Comparison of ENCODE assay signal across 17 cellular contexts in the genomic region with DNA sequence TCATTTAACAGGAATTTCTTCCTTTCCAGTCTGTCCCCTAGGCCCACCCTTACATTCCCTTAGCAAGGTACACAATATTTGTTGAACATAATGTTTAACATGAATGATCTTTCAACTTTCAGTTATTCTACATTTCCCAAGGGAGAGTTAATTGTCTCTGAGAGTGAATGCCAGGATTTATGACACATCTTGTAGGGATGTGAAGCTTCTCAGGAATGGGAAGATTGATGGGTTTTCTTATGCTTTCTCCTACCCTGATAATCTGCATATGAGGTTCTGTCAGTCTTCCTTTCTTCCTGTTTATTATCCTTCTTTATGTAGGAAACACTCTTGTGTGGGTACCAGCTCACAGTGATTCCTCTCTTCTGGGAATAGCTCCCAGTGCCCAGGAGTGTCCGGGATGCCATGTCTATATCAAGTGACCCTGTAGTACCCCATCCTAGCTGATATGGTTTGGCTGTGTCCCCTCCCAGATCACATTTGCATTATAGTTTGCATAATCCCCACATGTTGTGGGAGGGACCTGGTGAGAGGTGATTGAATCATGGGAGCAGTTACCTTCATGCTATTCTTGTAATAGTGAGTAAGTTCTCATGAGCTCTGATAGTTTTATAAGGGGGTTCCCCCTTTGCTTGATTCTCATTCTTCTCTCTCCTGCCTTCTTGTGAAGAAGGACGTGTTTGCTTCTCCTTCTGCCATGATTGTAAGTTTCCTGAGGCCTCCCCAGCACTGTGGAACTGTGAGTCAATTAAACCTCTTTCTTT. TPM values are rescaled to one million over a fixed set of nuclear protein-coding genes. Genes with fewer than 3 reads are reported as not detected.
DNase-seq lines count a peak whose midpoint lies in the region; ATAC-seq and TF ChIP-seq lines count a peak whose summit lies in the region.
"Had no signal": no experiment of that assay in that cellular context is flagged by ENCODE, and none has a peak within 500 bp of the region (broad histone marks: within the 10 kb centered on the region; RNA-seq: fewer than 3 reads in every experiment).

No MANE protein-coding gene starts in this region.

- BruUV-seq in MCF 10A (replicated peaks; lab: Mats Ljungman, UMichigan): no TSS peak

- POLR2A ChIA-PET in MCF 10A (lab: Yijun Ruan, JAX): no interaction called here

- H3K36me3 Mint-ChIP-seq in MCF 10A (ENCODE audit: insufficient read depth, unreplicated experiment): peaks cover 6% of the 10 kb centered on the region
- peaks cover 2% of the 10 kb centered on the region for H3K36me3 Mint-ChIP-seq in activated naive CD4-positive, alpha-beta T cell treated with anti-CD3 and anti-CD28 coated beads for 36 hours (ENCODE audit: low read depth)

- H3K27me3 Mint-ChIP-seq in MCF 10A (ENCODE audit: insufficient read depth, unreplicated experiment): peaks cover 9% of the 10 kb centered on the region
- H3K27me3 Mint-ChIP-seq in activated naive CD4-positive, alpha-beta T cell treated with anti-CD3 and anti-CD28 coated beads for 36 hours (ENCODE audit: low read depth): no peaks in the 10 kb centered on the region
- H3K27me3 Mint-ChIP-seq: naive thymus-derived CD8-positive, alpha-beta T cell had no signal

- TF ChIP-seq CTCF in MCF 10A (IDR thresholded peaks at IDR 0.05; ENCODE audit: unreplicated experiment) (no peak), breast epithelium (IDR thresholded peaks at IDR 0.05) (no peak), fibroblast of villous mesenchyme (IDR thresholded peaks at IDR 0.05; ENCODE audit: insufficient read depth, low read depth, low read length) (no peak)

- H3K27ac Mint-ChIP-seq in MCF 10A (ENCODE audit: low read depth, unreplicated experiment): no peak overlapping the region
- no peak overlapping the region for H3K27ac Mint-ChIP-seq in activated naive CD4-positive, alpha-beta T cell treated with anti-CD3 and anti-CD28 coated beads for 36 hours
- H3K27ac Mint-ChIP-seq: GM23338; naive thymus-derived CD8-positive, alpha-beta T cell had no signal

- H3K4me3 ChIP-seq in breast epithelium: no peak overlapping the region
- H3K4me3 ChIP-seq in fibroblast of villous mesenchyme (ENCODE audit: low read depth, low read length): no peak overlapping the region
- H3K4me3 ChIP-seq: GM23338, lower lobe of right lung, prostate gland, suprapubic skin had no signal

- peaks cover 2% of the 10 kb centered on the region for H3K9me3 Mint-ChIP-seq in MCF 10A (ENCODE audit: unreplicated experiment)
- H3K9me3 Mint-ChIP-seq in activated naive CD4-positive, alpha-beta T cell treated with anti-CD3 and anti-CD28 coated beads for 36 hours: peaks cover 13% of the 10 kb centered on the region
- H3K9me3 Mint-ChIP-seq: GM23338 had no signal

- peaks cover 6% of the 10 kb centered on the region for H3K4me1 Mint-ChIP-seq in MCF 10A (ENCODE audit: insufficient read depth, unreplicated experiment)
- H3K4me1 Mint-ChIP-seq in activated naive CD4-positive, alpha-beta T cell treated with anti-CD3 and anti-CD28 coated beads for 36 hours (ENCODE audit: low read depth): peaks cover 2% of the 10 kb centered on the region

- no peaks in the 10 kb centered on the region for H3K4me1 ChIP-seq in breast epithelium
- H3K4me1 ChIP-seq: lower lobe of right lung, prostate gland, suprapubic skin had no signal

- no peak for TF ChIP-seq POLR2A in breast epithelium (IDR thresholded peaks at IDR 0.05)

- no peak overlapping the region for H3K4me3 Mint-ChIP-seq in MCF 10A (ENCODE audit: unreplicated experiment)
- H3K4me3 Mint-ChIP-seq in activated naive CD4-positive, alpha-beta T cell treated with anti-CD3 and anti-CD28 coated beads for 36 hours: no peak overlapping the region
- H3K4me3 Mint-ChIP-seq: GM23338; naive thymus-derived CD8-positive, alpha-beta T cell had no signal

- no peaks in the 10 kb centered on the region for H3K9me3 ChIP-seq in breast epithelium
- H3K9me3 ChIP-seq: lower lobe of right lung, prostate gland, suprapubic skin had no signal

- DNase-seq in MCF 10A (ENCODE audit: unreplicated experiment) (peak; percentile 11), breast epithelium (ENCODE audit: low spot score in 2 of 2) (no peak), amniotic epithelial cell (ENCODE audit: low read depth) (peak; percentile 80), fibroblast of villous mesenchyme (ENCODE audit: low read depth) (peak; percentile 5), CD1c-positive myeloid dendritic cell (ENCODE audit: extremely low spot score) (no peak), NCI-H146 (lab: John Stamatoyannopoulos, UW) (no peak)
- no peak for DNase-seq in activated naive CD4-positive, alpha-beta T cell treated with anti-CD3 and anti-CD28 coated beads for 36 hours
- DNase-seq: amygdala; Calu3; foreskin melanocyte; lower lobe of right lung; naive thymus-derived CD8-positive, alpha-beta T cell; NCI-H2171 had no signal

- CTCF ChIA-PET in MCF 10A (lab: Yijun Ruan, JAX): interaction anchor here (0.6 to 1.4 kb wide), 2 partner anchors 66 to 163 kb away, joined by 4 read pairs; no protein-coding TSS in a partner anchor
- CTCF ChIA-PET in activated naive CD4-positive, alpha-beta T cell treated with anti-CD3 and anti-CD28 coated beads for 36 hours (lab: Charles Lee): interaction anchor here (0.5 to 0.7 kb wide), 2 partner anchors 14 to 87 kb away, joined by 3 to 5 read pairs; no protein-coding TSS in a partner anchor

- ATAC-seq in GM18517 (IDR thresholded peaks at IDR 0.05; ENCODE audit: unreplicated experiment): no peak
- ATAC-seq: GM23338; lower lobe of right lung; naive thymus-derived CD8-positive, alpha-beta T cell had no signal

- intact Hi-C loops in MCF 10A (cut with micrococcal nuclease) (no loop called here), breast epithelium (cut with DNase I; ENCODE audit: low total_unique reads) (no loop called here)
- intact Hi-C loops in activated naive CD4-positive, alpha-beta T cell treated with anti-CD3 and anti-CD28 coated beads for 36 hours (cut with micrococcal nuclease): no loop called here

- H3K27ac ChIP-seq in breast epithelium: no peak overlapping the region
- H3K27ac ChIP-seq: lower lobe of right lung, prostate gland, suprapubic skin had no signal

- H3K27me3 ChIP-seq in breast epithelium: no peaks in the 10 kb centered on the region

- H3K36me3 ChIP-seq in breast epithelium: no peaks in the 10 kb centered on the region
- H3K36me3 ChIP-seq: lower lobe of right lung, prostate gland, suprapubic skin had no signal

RNA-seq across cellular contexts. Expression of gene FYN, which starts 7.1 kb away (rescaled TPM):
- total RNA-seq in MCF 10A (2022): 37.8 and 53.7 TPM in 2 replicates
- total RNA-seq in breast epithelium: 100 to 1,000 TPM in 2 of 3 donors, 10 to 100 TPM in 1; 44.8 to 209 (median 111) TPM
- total RNA-seq in fibroblast of villous mesenchyme: 26.8 and 35.1 TPM in 2 replicates
- total RNA-seq in activated naive CD4-positive, alpha-beta T cell treated with anti-CD3 and anti-CD28 coated beads for 36 hours: 100 to 1,000 TPM; 236 to 244 TPM

Comparison
In these comparisons a context has a peak if more than half of its experiments do, and no peak if none do; other contexts are left out.
1. DNase-seq: peak in MCF 10A (single experiment), amniotic epithelial cell (single experiment) and fibroblast of villous mesenchyme (single experiment); none in breast epithelium (0 of 2), CD1c-positive myeloid dendritic cell (single experiment), activated naive CD4-positive, alpha-beta T cell treated with anti-CD3 and anti-CD28 coated beads for 36 hours (single experiment) and NCI-H146 (single experiment).